In genomic region chr19:42290523-42291436, GRCh38 we compare ENCODE assay signal across 8 cellular contexts. TPM values are rescaled to one million over a fixed set of nuclear protein-coding genes. Genes with fewer than 3 reads are reported as not detected.
A peak's percentile ranks its signal among the peaks of the same experiment; 100 is the strongest.
DNase-seq lines count a peak whose midpoint lies in the region; ATAC-seq and TF ChIP-seq lines count a peak whose summit lies in the region.

No MANE protein-coding gene starts in this region.

- no peak overlapping the region for H3K4me3 Mint-ChIP-seq in neural crest cell

- H3K27me3 ChIP-seq in right atrium auricular region = no peaks in the 10 kb centered on the region

- DNase-seq in Right ventricle myocardium inferior (ENCODE audit: missing footprints) = peak; percentile 21
- no peak for DNase-seq in right atrium auricular region (ENCODE audit: low spot score)
- DNase-seq in T-helper 1 cell = peak in 3 of 5 donors; percentile 46 to 51 (median 49)
- DNase-seq in central memory CD4-positive, alpha-beta T cell = peak; percentile 38
- DNase-seq in neural crest cell (ENCODE audit: low read depth, low spot score) = peak; percentile 51
- DNase-seq in lower leg skin (ENCODE audit: low spot score in 2 of 2) = no peak
- DNase-seq in NCI-H1930 (lab: John Stamatoyannopoulos, UW) = no peak

- WGBS in lower leg skin, 2 donors = 83 to 93% methylated on average over 18 to 22 of the region's 31 CpGs

- H3K27ac Mint-ChIP-seq in neural crest cell (ENCODE audit: unreplicated experiment) = no peak overlapping the region

- H3K9me3 Mint-ChIP-seq in neural crest cell = no peaks in the 10 kb centered on the region

- no peak overlapping the region for H3K27ac ChIP-seq in right atrium auricular region

- TF ChIP-seq CTCF in right atrium auricular region (IDR thresholded peaks at IDR 0.05) = peak in 1 of 2 donors; percentile 53
- TF ChIP-seq CTCF in neural crest cell (conservative IDR thresholded peaks at IDR 0.05) = peak; percentile 60
- no peak for TF ChIP-seq CTCF in lower leg skin (IDR thresholded peaks at IDR 0.05)

- peaks cover 5% of the 10 kb centered on the region for H3K36me3 Mint-ChIP-seq in neural crest cell (ENCODE audit: low read depth)

- TF ChIP-seq POLR2A in lower leg skin (IDR thresholded peaks at IDR 0.05) = no peak

- peak; percentile 7 for ATAC-seq in Right ventricle myocardium inferior
- ATAC-seq in GM21390 (IDR thresholded peaks at IDR 0.05; ENCODE audit: unreplicated experiment) = no peak

- H3K9me3 ChIP-seq in right atrium auricular region = no peaks in the 10 kb centered on the region

- peaks cover 81% of the 10 kb centered on the region for H3K36me3 ChIP-seq in right atrium auricular region

- no peaks in the 10 kb centered on the region for H3K27me3 Mint-ChIP-seq in neural crest cell (ENCODE audit: low read depth)

- peaks cover 0 to 13% of the 10 kb centered on the region in 2 donors for H3K4me1 ChIP-seq in right atrium auricular region

- H3K4me3 ChIP-seq in right atrium auricular region = no peak overlapping the region
- H3K4me3 ChIP-seq in lower leg skin (ENCODE audit: low read depth, poor library complexity, severe bottlenecking) = no peak overlapping the region

- intact Hi-C loops in Right ventricle myocardium inferior (cut with DNase I) = no loop called here
- intact Hi-C loops in lower leg skin (cut with DNase I; ENCODE audit: low total_unique reads) = loop anchor here (10.0 kb wide), 1 partner anchor 46 kb away; the partner anchor contains the start of gene GSK3A

- H3K4me1 Mint-ChIP-seq in neural crest cell = peaks cover 13% of the 10 kb centered on the region

RNA-seq across cellular contexts. Expression of gene PRR19, which starts 11.2 kb away (rescaled TPM):
- total RNA-seq in Right ventricle myocardium inferior (0.51 TPM), right atrium auricular region (under 1 TPM in 1 of 2 donors, not detected in 1; 0.59 TPM), neural crest cell (2.2 and 2.8 TPM in 2 replicates), lower leg skin (under 1 TPM in 3 of 4 donors, not detected in 1; 0.23 to 0.30 (median 0.29) TPM)

RNA-seq across cellular contexts. Expression of gene PAFAH1B3, which starts 11.6 kb away (rescaled TPM):
- 3.7 TPM for total RNA-seq in Right ventricle myocardium inferior
- total RNA-seq in right atrium auricular region = 1 to 10 TPM; 2.2 to 8.2 TPM
- 166 and 173 TPM in 2 replicates for total RNA-seq in neural crest cell
- total RNA-seq in lower leg skin = 10 to 100 TPM in 3 of 4 donors, 1 to 10 TPM in 1; 4.3 to 18.4 (median 14.0) TPM

RNA-seq across cellular contexts. Expression of gene CIC, which starts 21.7 kb away (rescaled TPM):
- total RNA-seq in Right ventricle myocardium inferior = 34.6 TPM
- total RNA-seq in right atrium auricular region = 10 to 100 TPM; 27.4 to 53.5 TPM
- total RNA-seq in neural crest cell = 91.6 and 93.4 TPM in 2 replicates
- total RNA-seq in lower leg skin = 10 to 100 TPM; 57.8 to 90.0 (median 59.0) TPM

RNA-seq across cellular contexts. Expression of gene TMEM145, which starts 22.3 kb away (rescaled TPM):
- total RNA-seq in Right ventricle myocardium inferior = 0.16 TPM
- under 1 TPM in 1 of 2 donors, not detected in 1; 0.94 TPM for total RNA-seq in right atrium auricular region
- 18.4 and 19.4 TPM in 2 replicates for total RNA-seq in neural crest cell
- under 1 TPM in 1 of 4 donors, not detected in 3; 0.88 TPM for total RNA-seq in lower leg skin

RNA-seq across cellular contexts. Expression of gene MEGF8, which starts 34.7 kb away (rescaled TPM):
- 32.6 TPM for total RNA-seq in Right ventricle myocardium inferior
- total RNA-seq in right atrium auricular region = 10 to 100 TPM; 24.3 to 31.2 TPM
- total RNA-seq in neural crest cell = 38.0 and 39.2 TPM in 2 replicates
- 10 to 100 TPM in 3 of 4 donors, 1 to 10 TPM in 1; 6.1 to 14.1 (median 12.0) TPM for total RNA-seq in lower leg skin

Comparison
In these comparisons a context has a peak if more than half of its experiments do, and no peak if none do; other contexts are left out.
1. DNase-seq: peak in Right ventricle myocardium inferior (single experiment), T-helper 1 cell (3 of 5), central memory CD4-positive, alpha-beta T cell (single experiment) and neural crest cell (single experiment); none in right atrium auricular region (single experiment), lower leg skin (0 of 2) and NCI-H1930 (0 of 2).